9 cellular contexts compared by ENCODE assay signal in the genomic region with DNA sequence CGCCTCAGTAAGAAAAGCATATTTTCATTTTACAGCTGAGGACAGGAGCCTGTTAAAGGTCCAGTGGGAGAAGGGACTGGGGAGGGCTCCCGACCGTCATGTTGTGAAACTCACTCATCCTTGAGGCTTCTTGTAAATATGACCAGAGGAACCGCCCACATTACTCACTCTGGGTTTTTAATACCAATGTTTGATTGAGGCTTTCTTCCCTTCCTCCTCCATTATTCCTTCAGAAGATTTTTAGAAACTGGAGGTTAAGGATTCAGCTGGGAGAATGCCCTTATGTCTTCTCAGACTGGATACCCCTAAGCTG.
A peak's percentile ranks its signal among the peaks of the same experiment; 100 is the strongest.
DNase-seq lines count a peak whose midpoint lies in the region; ATAC-seq and TF ChIP-seq lines count a peak whose summit lies in the region.
"Had no signal": no experiment of that assay in that cellular context is flagged by ENCODE, and none has a peak within 500 bp of the region (broad histone marks: within the 10 kb centered on the region; RNA-seq: fewer than 3 reads in every experiment).

No MANE protein-coding gene starts in this region.

- ATAC-seq in GM19023 (IDR thresholded peaks at IDR 0.05; ENCODE audit: unreplicated experiment) (peak; percentile 55), HG02852 (IDR thresholded peaks at IDR 0.05; ENCODE audit: unreplicated experiment) (peak; percentile 64), gastrocnemius medialis (no peak)
- ATAC-seq in activated T-helper 17 cell treated with anti-CD3 and anti-CD28 coated beads, Interleukin-2, amount 50 U/mL, for 72 hours (replicated peaks), result peak; percentile 48

- H3K27ac Mint-ChIP-seq in activated T-helper 17 cell treated with anti-CD3 and anti-CD28 coated beads, Interleukin-2, amount 50 U/mL, for 72 hours, result peak overlapping the region; percentile 35
- H3K27ac Mint-ChIP-seq: nephron progenitor cell had no signal

- H3K9me3 ChIP-seq in gastrocnemius medialis, result no peaks in the 10 kb centered on the region

- no peak overlapping the region for H3K4me3 Mint-ChIP-seq in activated T-helper 17 cell treated with anti-CD3 and anti-CD28 coated beads, Interleukin-2, amount 50 U/mL, for 72 hours
- H3K4me3 Mint-ChIP-seq: nephron progenitor cell had no signal

- H3K27me3 ChIP-seq in gastrocnemius medialis, result no peaks in the 10 kb centered on the region

- no peak overlapping the region for H3K4me3 ChIP-seq in gastrocnemius medialis

- peak overlapping the region; percentile 44 to 71 (median 68) for H3K27ac ChIP-seq in gastrocnemius medialis

- DNase-seq in gastrocnemius medialis, result peak in 1 of 2 donors; percentile 37
- DNase-seq in NCI-H187 (lab: John Stamatoyannopoulos, UW), result no peak
- no peak for DNase-seq in KG1 (lab: John Stamatoyannopoulos, UW)
- DNase-seq in T-helper 9 cell, result no peak
- DNase-seq: NCI-H446 treated with DMSO at 0.1 percent for 48 hours, nephron progenitor cell had no signal

- intact Hi-C loops in gastrocnemius medialis (cut with DNase I; ENCODE audit: low total_unique reads), result no loop called here

- H3K27me3 Mint-ChIP-seq in activated T-helper 17 cell treated with anti-CD3 and anti-CD28 coated beads, Interleukin-2, amount 50 U/mL, for 72 hours, result no peaks in the 10 kb centered on the region

- peaks cover 0 to 7% of the 10 kb centered on the region in 2 donors for H3K36me3 ChIP-seq in gastrocnemius medialis

- H3K36me3 Mint-ChIP-seq in activated T-helper 17 cell treated with anti-CD3 and anti-CD28 coated beads, Interleukin-2, amount 50 U/mL, for 72 hours (ENCODE audit: low read depth), result peaks cover 45% of the 10 kb centered on the region

- peaks cover 12% of the 10 kb centered on the region for H3K4me1 Mint-ChIP-seq in activated T-helper 17 cell treated with anti-CD3 and anti-CD28 coated beads, Interleukin-2, amount 50 U/mL, for 72 hours

- peaks cover 13 to 14% of the 10 kb centered on the region in 2 donors for H3K4me1 ChIP-seq in gastrocnemius medialis

- TF ChIP-seq POLR2A in gastrocnemius medialis (IDR thresholded peaks at IDR 0.05), result peak in 1 of 2 donors; percentile 12

- in situ Hi-C loops in gastrocnemius medialis (cut with MboI; ENCODE audit: low sequenced_read_pairs in 4 of 4), result no loop called here

- no peaks in the 10 kb centered on the region for H3K9me3 Mint-ChIP-seq in activated T-helper 17 cell treated with anti-CD3 and anti-CD28 coated beads, Interleukin-2, amount 50 U/mL, for 72 hours
- H3K9me3 Mint-ChIP-seq: nephron progenitor cell had no signal

- TF ChIP-seq CTCF in gastrocnemius medialis (IDR thresholded peaks at IDR 0.05 in 4 of 5, conservative IDR thresholded peaks at IDR 0.05 in 1 of 5), result no peak

Comparison
In these comparisons a context has a peak if more than half of its experiments do, and no peak if none do; other contexts are left out.
1. ATAC-seq: peak in GM19023 (single experiment), HG02852 (single experiment) and activated T-helper 17 cell treated with anti-CD3 and anti-CD28 coated beads, Interleukin-2, amount 50 U/mL, for 72 hours (single experiment); none in gastrocnemius medialis (0 of 2).